ENCODE assay signal across 8 cellular contexts in the genomic region with DNA sequence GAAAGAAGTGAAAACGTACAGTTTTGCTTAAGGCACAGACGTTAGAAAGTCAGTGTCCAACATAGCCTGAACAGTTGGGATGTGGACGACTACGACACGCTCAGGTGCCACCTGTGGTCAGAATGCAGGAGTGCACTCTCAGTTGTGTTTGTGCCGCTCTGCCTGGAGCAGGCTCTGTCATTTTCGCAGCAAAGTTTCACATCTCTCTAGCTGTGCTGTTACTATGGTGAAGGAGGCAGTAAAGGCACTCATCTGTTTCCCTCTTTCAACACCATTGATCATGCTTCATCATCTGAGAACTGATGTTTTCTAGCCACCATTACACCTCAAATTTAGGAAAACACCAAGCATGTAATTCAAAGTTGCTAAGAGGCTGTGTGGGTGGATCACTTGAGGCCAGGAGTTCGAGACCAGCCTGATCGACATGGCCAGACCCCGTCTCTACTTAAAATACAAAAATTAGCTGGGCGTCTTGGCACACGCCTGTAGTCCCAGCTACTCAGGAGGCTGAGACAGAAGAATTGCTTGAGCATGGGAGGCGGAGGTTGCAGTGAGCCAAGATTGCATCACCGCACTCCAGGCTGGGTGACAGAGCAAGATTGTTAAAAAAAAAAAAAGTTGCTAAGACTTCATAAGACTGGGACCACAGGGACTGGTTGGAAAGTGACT. TPM values are rescaled to one million over a fixed set of nuclear protein-coding genes. Genes with fewer than 3 reads are reported as not detected.
A peak's percentile ranks its signal among the peaks of the same experiment; 100 is the strongest.
DNase-seq lines count a peak whose midpoint lies in the region; ATAC-seq and TF ChIP-seq lines count a peak whose summit lies in the region.

No MANE protein-coding gene starts in this region.

- peak in 3 of 5 donors; percentile 11 to 56 (median 12) for DNase-seq in CD8-positive, alpha-beta memory T cell
- DNase-seq in NCI-H2227 treated with DMSO at 0.1 percent for 48 hours (lab: John Stamatoyannopoulos, UW): peak; percentile 13
- peak; percentile 34 for DNase-seq in activated T-cell treated with anti-CD3 and anti-CD28 coated beads for 48 hours (ENCODE audit: low read depth)
- DNase-seq in left ventricle myocardium inferior: no peak
- DNase-seq in stimulated activated CD4-positive, alpha-beta T cell treated with anti-CD3 and anti-CD28 coated beads, Interleukin-2, amount 100 ng/mL, for 48 hours: peak; percentile 32 to 34
- no peak for DNase-seq in NCI-H128 (lab: John Stamatoyannopoulos, UW; ENCODE audit: unreplicated experiment)

- intact Hi-C loops in left ventricle myocardium inferior (cut with micrococcal nuclease): no loop called here

- no peak overlapping the region for H3K27ac Mint-ChIP-seq in CD8-positive, alpha-beta memory T cell

- H3K9me3 ChIP-seq in CD8-positive, alpha-beta memory T cell (ENCODE audit: low read length): no peaks in the 10 kb centered on the region
- no peaks in the 10 kb centered on the region for H3K9me3 ChIP-seq in left ventricle myocardium inferior (replicated peaks)

- no peaks in the 10 kb centered on the region for H3K27me3 ChIP-seq in CD8-positive, alpha-beta memory T cell (ENCODE audit: insufficient read depth, low read length, poor library complexity, severe bottlenecking)
- H3K27me3 ChIP-seq in left ventricle myocardium inferior (ENCODE audit: low read depth): no peaks in the 10 kb centered on the region

- H3K27me3 Mint-ChIP-seq in CD8-positive, alpha-beta memory T cell: no peaks in the 10 kb centered on the region

- H3K4me1 Mint-ChIP-seq in CD8-positive, alpha-beta memory T cell: peaks cover 17 to 23% (median 22%) of the 10 kb centered on the region in 3 donors

- no peaks in the 10 kb centered on the region for H3K36me3 Mint-ChIP-seq in CD8-positive, alpha-beta memory T cell

- H3K27ac ChIP-seq in CD8-positive, alpha-beta memory T cell (ENCODE audit: low read depth, low read length): no peak overlapping the region
- no peak overlapping the region for H3K27ac ChIP-seq in left ventricle myocardium inferior (replicated peaks)

- peak overlapping the region in 1 of 7 donors; percentile 18 for H3K4me3 Mint-ChIP-seq in CD8-positive, alpha-beta memory T cell

- CTCF ChIA-PET in CD8-positive, alpha-beta memory T cell (lab: Charles Lee): interaction anchor here (1.1 to 1.5 kb wide), 2 partner anchors 9 to 19 kb away, joined by 3 to 7 read pairs; no protein-coding TSS in a partner anchor

- ATAC-seq in GM18870 (IDR thresholded peaks at IDR 0.05; ENCODE audit: unreplicated experiment) (peak; percentile 100), HG02973 (IDR thresholded peaks at IDR 0.05; ENCODE audit: unreplicated experiment) (peak; percentile 99)

- peak; percentile 57 for TF ChIP-seq CTCF in left ventricle myocardium inferior (IDR thresholded peaks at IDR 0.05; ENCODE audit: borderline replicate concordance)

- no peak overlapping the region for H3K4me3 ChIP-seq in CD8-positive, alpha-beta memory T cell (ENCODE audit: low read length)
- H3K4me3 ChIP-seq in left ventricle myocardium inferior: no peak overlapping the region

- POLR2A ChIA-PET in CD8-positive, alpha-beta memory T cell (lab: Charles Lee): no interaction called here

- peaks cover 10% of the 10 kb centered on the region for H3K4me1 ChIP-seq in CD8-positive, alpha-beta memory T cell (ENCODE audit: insufficient read depth, low read length)
- no peaks in the 10 kb centered on the region for H3K4me1 ChIP-seq in left ventricle myocardium inferior

- H3K36me3 ChIP-seq in CD8-positive, alpha-beta memory T cell (ENCODE audit: insufficient read depth, low read length): no peaks in the 10 kb centered on the region
- no peaks in the 10 kb centered on the region for H3K36me3 ChIP-seq in left ventricle myocardium inferior

- H3K9me3 Mint-ChIP-seq in CD8-positive, alpha-beta memory T cell: no peaks in the 10 kb centered on the region

RNA-seq across cellular contexts. Expression of a gene that starts 44.9 kb away (rescaled TPM):
- 10 to 100 TPM; 89.8 to 90.3 TPM for total RNA-seq in CD8-positive, alpha-beta memory T cell
- polyA plus RNA-seq in CD8-positive, alpha-beta memory T cell: 90.6 TPM
- 90.8 TPM for total RNA-seq in left ventricle myocardium inferior

Comparison
In these comparisons a context has a peak if more than half of its experiments do, and no peak if none do; other contexts are left out.
1. DNase-seq: peak in CD8-positive, alpha-beta memory T cell (3 of 5), NCI-H2227 treated with DMSO at 0.1 percent for 48 hours (single experiment), activated T-cell treated with anti-CD3 and anti-CD28 coated beads for 48 hours (single experiment) and stimulated activated CD4-positive, alpha-beta T cell treated with anti-CD3 and anti-CD28 coated beads, Interleukin-2, amount 100 ng/mL, for 48 hours (2 of 2); none in left ventricle myocardium inferior (single experiment) and NCI-H128 (single experiment).